In the genomic region with DNA sequence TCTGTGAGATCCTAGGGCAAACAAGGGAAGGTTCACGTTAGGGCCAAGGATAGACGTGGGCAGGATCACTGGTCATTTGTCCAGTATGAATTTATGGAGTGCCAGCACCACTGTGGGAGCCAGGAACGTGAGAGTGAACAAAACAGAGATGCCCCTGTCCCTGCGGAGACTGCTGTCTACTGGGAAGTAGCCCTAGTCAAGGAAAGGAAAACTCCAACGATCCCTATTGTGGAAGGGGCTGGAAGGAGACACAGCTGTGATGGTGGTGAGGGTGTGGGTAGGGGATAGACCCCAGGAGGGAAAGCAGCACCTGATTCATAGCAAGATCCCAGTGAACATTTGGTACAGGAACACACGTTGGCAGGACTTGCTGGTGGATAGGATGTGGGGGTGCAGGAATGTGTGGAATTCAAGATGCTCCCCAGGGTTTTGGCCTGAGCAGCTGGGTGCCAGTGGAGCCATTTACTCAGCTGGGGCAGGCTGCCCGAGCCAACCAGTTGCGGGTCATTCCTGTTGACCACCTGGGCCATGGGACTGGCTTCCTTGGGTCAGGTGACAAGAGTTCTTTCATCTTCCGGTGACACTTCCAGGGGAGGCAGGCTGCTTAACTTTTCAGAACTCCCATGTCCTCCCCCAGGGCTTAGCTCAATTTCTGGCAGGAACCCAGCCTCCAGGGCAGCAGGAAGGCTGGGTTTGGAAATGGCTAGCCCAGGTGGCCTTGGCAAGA, we compare ENCODE assay signal across 13 cellular contexts. TPM values are rescaled to one million over a fixed set of nuclear protein-coding genes. Genes with fewer than 3 reads are reported as not detected.
DNase-seq lines count a peak whose midpoint lies in the region; ATAC-seq and TF ChIP-seq lines count a peak whose summit lies in the region.
"Had no signal": no experiment of that assay in that cellular context is flagged by ENCODE, and none has a peak within 500 bp of the region (broad histone marks: within the 10 kb centered on the region; RNA-seq: fewer than 3 reads in every experiment).

No MANE protein-coding gene starts in this region.

- peaks cover 23% of the 10 kb centered on the region for H3K4me1 ChIP-seq in Caco-2
- peaks cover 42% of the 10 kb centered on the region for H3K4me1 ChIP-seq in HUES64 (ENCODE audit: insufficient read depth, low read length)
- peaks cover 0 to 29% of the 10 kb centered on the region in 2 donors for H3K4me1 ChIP-seq in right atrium auricular region

- no peaks in the 10 kb centered on the region for H3K9me3 ChIP-seq in Caco-2
- H3K9me3 ChIP-seq in HUES64 (ENCODE audit: insufficient read depth, low read depth, low read length) = no peaks in the 10 kb centered on the region
- H3K9me3 ChIP-seq in right atrium auricular region = no peaks in the 10 kb centered on the region
- H3K9me3 ChIP-seq: heart left ventricle had no signal

- H3K4me3 ChIP-seq in Caco-2 (ENCODE audit: low read depth, low read length) (no peak overlapping the region), HUES64 (ENCODE audit: low read length) (no peak overlapping the region; the same call in 1 of the 2 replicates), right atrium auricular region (no peak overlapping the region)

- H3K27me3 ChIP-seq in Caco-2 (replicated peaks; ENCODE audit: control insufficient read depth, insufficient read depth, low read length) (no peaks in the 10 kb centered on the region), HUES64 (ENCODE audit: insufficient read depth, low read length) (no peaks in the 10 kb centered on the region), right atrium auricular region (no peaks in the 10 kb centered on the region)
- H3K27me3 ChIP-seq: heart left ventricle had no signal

- intact Hi-C loops in Caco-2 (cut with micrococcal nuclease; ENCODE audit: unreplicated experiment) (no loop called here), MCF 10A (cut with micrococcal nuclease) (loop anchor here (5.0 kb wide), 1 partner anchor 34 kb away; no protein-coding TSS in a partner anchor)

- peaks cover 9% of the 10 kb centered on the region for H3K36me3 Mint-ChIP-seq in Caco-2 (ENCODE audit: insufficient read depth, unreplicated experiment)
- peaks cover 6% of the 10 kb centered on the region for H3K36me3 Mint-ChIP-seq in MCF 10A (ENCODE audit: insufficient read depth, unreplicated experiment)
- H3K36me3 Mint-ChIP-seq in nephron progenitor cell (ENCODE audit: low read depth) = peaks cover 11% of the 10 kb centered on the region

- peak overlapping the region; percentile 34; the same call in 1 of the 2 replicates for H3K27ac ChIP-seq in HUES64 (ENCODE audit: low read depth, low read length)
- H3K27ac ChIP-seq in right atrium auricular region = no peak overlapping the region
- H3K27ac ChIP-seq: heart left ventricle had no signal

- WGBS in HUES64 = 72% methylated on average over 9 of the region's 9 CpGs

- no peaks in the 10 kb centered on the region for H3K36me3 ChIP-seq in Caco-2 (ENCODE audit: control insufficient read depth, insufficient read depth, low read length)
- H3K36me3 ChIP-seq in HUES64 (ENCODE audit: insufficient read depth, low read length) = peaks cover 5% of the 10 kb centered on the region; the same call in 1 of the 2 replicates
- peaks cover 2% of the 10 kb centered on the region for H3K36me3 ChIP-seq in right atrium auricular region

- CTCF ChIA-PET in Caco-2 (lab: Charles Lee) = interaction anchor here (1.2 kb wide), 1 partner anchor 52 kb away, joined by 4 read pairs; no protein-coding TSS in a partner anchor
- CTCF ChIA-PET in MCF 10A (lab: Yijun Ruan, JAX) = no interaction called here

- H3K27ac Mint-ChIP-seq in Caco-2 (ENCODE audit: unreplicated experiment) (no peak overlapping the region), MCF 10A (ENCODE audit: low read depth, unreplicated experiment) (no peak overlapping the region), nephron progenitor cell (no peak overlapping the region)

- peak overlapping the region; percentile 77 for H3K4me3 Mint-ChIP-seq in Caco-2 (ENCODE audit: unreplicated experiment)
- no peak overlapping the region for H3K4me3 Mint-ChIP-seq in MCF 10A (ENCODE audit: unreplicated experiment)
- peak overlapping the region; percentile 84 for H3K4me3 Mint-ChIP-seq in nephron progenitor cell

- BruUV-seq in Caco-2 (replicated peaks; lab: Mats Ljungman, UMichigan) (no TSS peak), MCF 10A (replicated peaks; lab: Mats Ljungman, UMichigan) (no TSS peak)

- no peaks in the 10 kb centered on the region for H3K9me3 Mint-ChIP-seq in Caco-2 (ENCODE audit: unreplicated experiment)
- H3K9me3 Mint-ChIP-seq in MCF 10A (ENCODE audit: unreplicated experiment) = no peaks in the 10 kb centered on the region
- H3K9me3 Mint-ChIP-seq in nephron progenitor cell = no peaks in the 10 kb centered on the region
- H3K9me3 Mint-ChIP-seq: dendritic cell treated with granulocyte-macrophage colony-stimulating factor and Interleukin-4, amounts not matched to agents 40 ng/mL and 50 ng/mL, for 4 days had no signal

- H3K27me3 Mint-ChIP-seq in Caco-2 (ENCODE audit: insufficient read depth, unreplicated experiment) (no peaks in the 10 kb centered on the region), MCF 10A (ENCODE audit: insufficient read depth, unreplicated experiment) (no peaks in the 10 kb centered on the region), nephron progenitor cell (ENCODE audit: low read depth, poor library complexity) (peaks cover 10% of the 10 kb centered on the region)

- H3K4me1 Mint-ChIP-seq in Caco-2 (ENCODE audit: low read depth, unreplicated experiment) (peaks cover 10% of the 10 kb centered on the region), MCF 10A (ENCODE audit: insufficient read depth, unreplicated experiment) (peaks cover 18% of the 10 kb centered on the region), nephron progenitor cell (peaks cover 47% of the 10 kb centered on the region)

- POLR2A ChIA-PET in Caco-2 (lab: Charles Lee) (no interaction called here), MCF 10A (lab: Yijun Ruan, JAX) (interaction anchor here (0.6 to 2.0 kb wide), 6 partner anchors 9 to 61 kb away, joined by 3 to 13 read pairs (median 4); no protein-coding TSS in a partner anchor)

- DNase-seq in Caco-2 (no peak), MCF 10A (ENCODE audit: unreplicated experiment) (peak; percentile 49), nephron progenitor cell (no peak), GOT3 (lab: John Stamatoyannopoulos, UW) (no peak), right atrium auricular region (ENCODE audit: low spot score) (no peak), C1 segment of cervical spinal cord (lab: John Stamatoyannopoulos, UW) (no peak)
- DNase-seq: DMS53, heart left ventricle, NCI-H1417 treated with DMSO at 0.1 percent for 48 hours, WERI-Rb-1 had no signal

- TF ChIP-seq CTCF in Caco-2 (IDR thresholded peaks at IDR 0.05; ENCODE audit: insufficient read depth in 1 of 2, low read depth in 1 of 2, low read length in 1 of 2, severe bottlenecking in 1 of 2, unreplicated experiment in 1 of 2) = no peak
- no peak for TF ChIP-seq CTCF in MCF 10A (IDR thresholded peaks at IDR 0.05; ENCODE audit: unreplicated experiment)
- no peak for TF ChIP-seq CTCF in nephron progenitor cell (IDR thresholded peaks at IDR 0.05)
- TF ChIP-seq CTCF in right atrium auricular region (IDR thresholded peaks at IDR 0.05) = no peak

- H3K9ac ChIP-seq in HUES64 (ENCODE audit: low read depth, low read length) = no peak overlapping the region

- ATAC-seq in HG02588 (IDR thresholded peaks at IDR 0.05; ENCODE audit: unreplicated experiment) = no peak

RNA-seq across cellular contexts. Expression of a gene that starts 1.2 kb away (rescaled TPM):
- total RNA-seq in Caco-2 (2022) (58.4 and 61.6 TPM in 2 replicates), MCF 10A (2022) (59.4 and 61.3 TPM in 2 replicates), right atrium auricular region (10 to 100 TPM; 13.6 to 24.2 TPM)
- polyA plus RNA-seq in HUES64 (2013, experiment 1 of 2) = 37.1 TPM
- polyA plus RNA-seq in HUES64 (2013, experiment 2 of 2) = 42.7 TPM

RNA-seq across cellular contexts. Expression of a gene that starts 32.5 kb away (rescaled TPM):
- 20.5 and 22.7 TPM in 2 replicates for total RNA-seq in Caco-2 (2022)
- 156 TPM for polyA plus RNA-seq in HUES64 (2013, experiment 1 of 2)
- polyA plus RNA-seq in HUES64 (2013, experiment 2 of 2) = 170 TPM
- 0.58 and 1.2 TPM in 2 replicates for total RNA-seq in MCF 10A (2022)
- 1 to 10 TPM; 5.5 to 8.6 TPM for total RNA-seq in right atrium auricular region

RNA-seq across cellular contexts. Expression of a gene that starts 40.9 kb away (rescaled TPM):
- total RNA-seq in Caco-2 (2022) = 85.1 and 91.5 TPM in 2 replicates
- 84.9 TPM for polyA plus RNA-seq in HUES64 (2013, experiment 1 of 2)
- 100 TPM for polyA plus RNA-seq in HUES64 (2013, experiment 2 of 2)
- 166 and 189 TPM in 2 replicates for total RNA-seq in MCF 10A (2022)
- 100 to 1,000 TPM; 240 to 528 TPM for total RNA-seq in right atrium auricular region
